In the genomic region with DNA sequence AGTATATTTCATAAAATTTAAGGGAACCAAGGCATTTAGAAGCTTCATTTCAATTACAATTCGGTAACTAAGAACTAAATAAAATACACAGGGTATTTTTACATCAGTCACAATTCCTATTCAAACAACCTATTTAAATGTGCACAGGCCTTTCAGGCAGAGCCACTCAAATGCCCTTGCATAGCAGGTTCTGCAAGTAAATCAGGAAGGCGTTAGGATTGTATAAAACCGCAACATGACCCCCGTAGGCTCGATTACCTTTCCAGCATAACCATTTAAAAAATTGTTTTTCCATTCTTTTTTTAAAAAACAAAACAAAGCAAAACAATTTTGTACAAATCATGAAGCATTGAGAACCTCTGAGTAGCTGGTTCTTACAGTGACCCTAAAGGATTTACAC, we compare ENCODE assay signal across 23 cellular contexts.
DNase-seq lines count a peak whose midpoint lies in the region; ATAC-seq, FAIRE-seq and TF ChIP-seq lines count a peak whose summit lies in the region.
"Had no signal": no experiment of that assay in that cellular context is flagged by ENCODE, and none has a peak within 500 bp of the region (broad histone marks: within the 10 kb centered on the region; RNA-seq: fewer than 3 reads in every experiment).

No MANE protein-coding gene starts in this region.

- no peak overlapping the region for H3K27ac ChIP-seq in GM23338 (ENCODE audit: low read depth)
- H3K27ac ChIP-seq in prostate gland, result no peak overlapping the region
- H3K27ac ChIP-seq in adrenal gland, result no peak overlapping the region
- no peak overlapping the region for H3K27ac ChIP-seq in vagina
- H3K27ac ChIP-seq: epithelial cell of prostate, KMS-11, Peyer's patch, SJSA1, testis had no signal

- no peak for TF ChIP-seq POLR2A in prostate gland (IDR thresholded peaks at IDR 0.05)
- TF ChIP-seq POLR2A in adrenal gland (IDR thresholded peaks at IDR 0.05), result no peak
- TF ChIP-seq POLR2A in vagina (IDR thresholded peaks at IDR 0.05), result no peak

- intact Hi-C loops in prostate gland (cut with DNase I) (no loop called here), adrenal gland (cut with DNase I) (no loop called here), vagina (cut with DNase I) (no loop called here)

- peak overlapping the region; percentile 22 for H3K27ac Mint-ChIP-seq in GM23338
- H3K27ac Mint-ChIP-seq: activated naive CD4-positive, alpha-beta T cell treated with anti-CD3 and anti-CD28 coated beads, Interleukin-2, amount 50 U/mL, for 72 hours; activated T-helper 1 cell treated with anti-CD3 and anti-CD28 coated beads, Interleukin-12 subunit alpha, Interleukin-12 subunit beta, Interleukin-2, Interleukin-4 antibody, amounts not matched to agents 30 ng/mL and 10 ng/mL and 1 ng/mL, durations not matched to agents 14 hours and 24 hours and 36 hours; CD4-positive, CD25-positive, alpha-beta regulatory T cell; stimulated activated naive B cell treated with anti-CD40 and anti-IgM and Interleukin-4, amounts not matched to agents 10 μg/mL and 1 μg/mL and 100 μg/mL, for 72 hours had no signal

- 28% methylated on average over 5 of the region's 5 CpGs for WGBS in prostate gland
- 57 to 70% (median 61%) methylated on average over 5 of the region's 5 CpGs for WGBS in adrenal gland, 4 donors

- no peak overlapping the region for H2AFZ ChIP-seq in GM23338

- H3K4me3 Mint-ChIP-seq in GM23338, result no peak overlapping the region
- H3K4me3 Mint-ChIP-seq: activated T-helper 1 cell treated with anti-CD3 and anti-CD28 coated beads, Interleukin-12 subunit alpha, Interleukin-12 subunit beta, Interleukin-2, Interleukin-4 antibody, amounts not matched to agents 30 ng/mL and 10 ng/mL and 1 ng/mL, durations not matched to agents 14 hours and 24 hours and 36 hours; CD4-positive, CD25-positive, alpha-beta regulatory T cell; stimulated activated naive B cell treated with anti-CD40 and anti-IgM and Interleukin-4, amounts not matched to agents 10 μg/mL and 1 μg/mL and 100 μg/mL, for 72 hours had no signal

- H3K4me2 ChIP-seq in GM23338, result peak overlapping the region; percentile 56
- H3K4me2 ChIP-seq: KMS-11 had no signal

- no peaks in the 10 kb centered on the region for H3K9me3 Mint-ChIP-seq in GM23338
- H3K9me3 Mint-ChIP-seq: activated naive CD4-positive, alpha-beta T cell treated with anti-CD3 and anti-CD28 coated beads, Interleukin-2, amount 50 U/mL, for 72 hours; activated T-helper 1 cell treated with anti-CD3 and anti-CD28 coated beads, Interleukin-12 subunit alpha, Interleukin-12 subunit beta, Interleukin-2, Interleukin-4 antibody, amounts not matched to agents 30 ng/mL and 10 ng/mL and 1 ng/mL, durations not matched to agents 14 hours and 24 hours and 36 hours had no signal

- no peaks in the 10 kb centered on the region for H3K79me2 ChIP-seq in GM23338 (replicated peaks; ENCODE audit: insufficient read depth)

- no peaks in the 10 kb centered on the region for H3K27me3 ChIP-seq in GM23338 (ENCODE audit: insufficient read depth)
- no peaks in the 10 kb centered on the region for H3K27me3 ChIP-seq in bronchial epithelial cell (ENCODE audit: control insufficient read depth, insufficient read depth, low read length)
- no peaks in the 10 kb centered on the region for H3K27me3 ChIP-seq in prostate gland (replicated peaks; ENCODE audit: insufficient read depth)
- H3K27me3 ChIP-seq in adrenal gland, result no peaks in the 10 kb centered on the region
- H3K27me3 ChIP-seq in vagina, result no peaks in the 10 kb centered on the region
- H3K27me3 ChIP-seq: Peyer's patch, SJSA1, testis had no signal

- no peaks in the 10 kb centered on the region for H3K36me3 Mint-ChIP-seq in GM23338 (ENCODE audit: low read depth)
- H3K36me3 Mint-ChIP-seq: activated naive CD4-positive, alpha-beta T cell treated with anti-CD3 and anti-CD28 coated beads, Interleukin-2, amount 50 U/mL, for 72 hours; CD4-positive, CD25-positive, alpha-beta regulatory T cell; stimulated activated naive B cell treated with anti-CD40 and anti-IgM and Interleukin-4, amounts not matched to agents 10 μg/mL and 1 μg/mL and 100 μg/mL, for 72 hours had no signal

- H3K9me2 ChIP-seq in GM23338 (ENCODE audit: insufficient read depth), result no peaks in the 10 kb centered on the region

- H3K4me1 ChIP-seq in GM23338 (ENCODE audit: insufficient read depth), result peaks cover 30% of the 10 kb centered on the region
- no peaks in the 10 kb centered on the region for H3K4me1 ChIP-seq in prostate gland (replicated peaks)
- H3K4me1 ChIP-seq in adrenal gland (replicated peaks in 1 of 2), result no peaks in the 10 kb centered on the region
- no peaks in the 10 kb centered on the region for H3K4me1 ChIP-seq in vagina
- H3K4me1 ChIP-seq: SJSA1, testis had no signal

- no peak for TF ChIP-seq CTCF in GM23338 (conservative IDR thresholded peaks at IDR 0.05; ENCODE audit: low read depth in 2 of 2)
- no peak for TF ChIP-seq CTCF in bronchial epithelial cell (IDR thresholded peaks at IDR 0.05; ENCODE audit: insufficient read depth, low read length, severe bottlenecking)
- TF ChIP-seq CTCF in prostate gland (IDR thresholded peaks at IDR 0.05), result no peak
- no peak for TF ChIP-seq CTCF in adrenal gland (IDR thresholded peaks at IDR 0.05)
- TF ChIP-seq CTCF in vagina (IDR thresholded peaks at IDR 0.05), result no peak

- H3K4me3 ChIP-seq in GM23338, result 0 out of 2 replicates have a peak overlapping the region, but pooled peaks have one; percentile 14
- no peak overlapping the region for H3K4me3 ChIP-seq in bronchial epithelial cell (ENCODE audit: low read depth, low read length)
- no peak overlapping the region for H3K4me3 ChIP-seq in prostate gland
- H3K4me3 ChIP-seq in adrenal gland, result no peak overlapping the region
- no peak overlapping the region for H3K4me3 ChIP-seq in vagina
- H3K4me3 ChIP-seq: lung, Peyer's patch, SJSA1, testis had no signal

- DNase-seq in GM23338 (ENCODE audit: low spot score) (peak; percentile 31), NCI-H345 (lab: John Stamatoyannopoulos, UW) (peak; percentile 62), bronchial epithelial cell (ENCODE audit: low read depth) (peak; percentile 76), prostate gland (ENCODE audit: low spot score) (peak; percentile 63), adrenal gland (no peak), vagina (ENCODE audit: extremely low spot score in 2 of 2) (no peak)
- DNase-seq: activated CD4-positive, alpha-beta T cell treated with anti-CD3 and anti-CD28 coated beads for 48 hours; CD4-positive, CD25-positive, alpha-beta regulatory T cell; NK-92 treated with Interleukin-12 subunit alpha and Interleukin-12 subunit beta, amount 100 ng/mL, for 24 hours; retina; stimulated activated CD4-positive, alpha-beta T cell treated with anti-CD3 and anti-CD28 coated beads, Interleukin-2, amount 100 ng/mL, for 48 hours; stimulated activated naive B cell treated with anti-CD40 and anti-IgM and Interleukin-4, amounts not matched to agents 10 μg/mL and 1 μg/mL and 100 μg/mL, for 72 hours had no signal

- H3F3A ChIP-seq in GM23338 (replicated peaks; ENCODE audit: low read depth), result no peaks in the 10 kb centered on the region

- no peaks in the 10 kb centered on the region for H4K20me1 ChIP-seq in GM23338 (replicated peaks; ENCODE audit: insufficient read depth)

- peaks cover 25% of the 10 kb centered on the region for H3K4me1 Mint-ChIP-seq in GM23338
- H3K4me1 Mint-ChIP-seq: stimulated activated naive B cell treated with anti-CD40 and anti-IgM and Interleukin-4, amounts not matched to agents 10 μg/mL and 1 μg/mL and 100 μg/mL, for 72 hours had no signal

- H3K27me3 Mint-ChIP-seq in GM23338 (ENCODE audit: insufficient read depth, low read depth, poor library complexity), result no peaks in the 10 kb centered on the region
- H3K27me3 Mint-ChIP-seq: CD4-positive, CD25-positive, alpha-beta regulatory T cell; stimulated activated naive B cell treated with anti-CD40 and anti-IgM and Interleukin-4, amounts not matched to agents 10 μg/mL and 1 μg/mL and 100 μg/mL, for 72 hours had no signal

- no peak for FAIRE-seq in bronchial epithelial cell (lab: Jason Lieb, UNC)
- FAIRE-seq: astrocyte, HTR-8/SVneo had no signal

- ATAC-seq in GM23338 (peak; percentile 76), HG02642 (IDR thresholded peaks at IDR 0.05; ENCODE audit: poor library complexity, unreplicated experiment) (no peak)
- ATAC-seq: activated naive CD4-positive, alpha-beta T cell treated with anti-CD3 and anti-CD28 coated beads, Interleukin-2, amount 50 U/mL, for 72 hours; stimulated activated naive B cell treated with anti-CD40 and anti-IgM and Interleukin-4, amounts not matched to agents 10 μg/mL and 1 μg/mL and 100 μg/mL, for 72 hours had no signal

- no peaks in the 10 kb centered on the region for H3K9me3 ChIP-seq in prostate gland
- H3K9me3 ChIP-seq in adrenal gland (replicated peaks in 1 of 3), result no peaks in the 10 kb centered on the region
- H3K9me3 ChIP-seq in vagina, result no peaks in the 10 kb centered on the region
- H3K9me3 ChIP-seq: Peyer's patch, SJSA1, testis had no signal

- no peaks in the 10 kb centered on the region for H3K36me3 ChIP-seq in GM23338 (ENCODE audit: insufficient read depth)
- no peaks in the 10 kb centered on the region for H3K36me3 ChIP-seq in bronchial epithelial cell (ENCODE audit: control insufficient read depth, insufficient read depth, low read length)
- no peaks in the 10 kb centered on the region for H3K36me3 ChIP-seq in prostate gland
- no peaks in the 10 kb centered on the region for H3K36me3 ChIP-seq in adrenal gland (replicated peaks in 1 of 2)
- no peaks in the 10 kb centered on the region for H3K36me3 ChIP-seq in vagina
- H3K36me3 ChIP-seq: Peyer's patch, SJSA1 had no signal

TF ChIP-seq in GM23338, 12 proteins besides CTCF, POLR2A, EP300 and RAD21 (continues in another document):
- TF ChIP-seq ZNF331 (CRISPR knock-in tag; IDR thresholded peaks at IDR 0.05; ENCODE audit: low read depth) (no peak), POLR2AphosphoS5 (IDR thresholded peaks at IDR 0.05; ENCODE audit: low read depth) (no peak)

Comparison
In these comparisons a context has a peak if more than half of its experiments do, and no peak if none do; other contexts are left out.
1. DNase-seq: peak in GM23338 (single experiment), NCI-H345 (single experiment), bronchial epithelial cell (single experiment) and prostate gland (single experiment); none in adrenal gland (0 of 7) and vagina (0 of 2).